Comparison of ENCODE assay signal across 8 cellular contexts in the genomic region with DNA sequence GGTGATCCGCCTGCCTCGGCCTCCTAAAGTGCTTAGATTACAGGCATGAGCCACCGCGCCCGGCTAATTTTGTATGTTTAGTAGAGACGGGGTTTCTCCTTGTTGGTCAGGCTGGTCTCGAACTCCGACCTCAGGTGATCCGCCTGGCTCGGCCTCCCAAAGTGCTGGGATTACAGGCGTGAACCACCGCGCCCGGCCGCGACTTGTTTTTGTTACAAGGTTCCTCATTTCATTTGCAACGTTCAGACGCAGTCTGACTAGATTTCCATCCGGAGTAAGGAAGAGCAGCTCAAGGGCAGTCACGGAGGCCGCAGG. TPM values are rescaled to one million over a fixed set of nuclear protein-coding genes. Genes with fewer than 3 reads are reported as not detected.
A peak's percentile ranks its signal among the peaks of the same experiment; 100 is the strongest.
DNase-seq lines count a peak whose midpoint lies in the region; ATAC-seq, FAIRE-seq and TF ChIP-seq lines count a peak whose summit lies in the region.
"Not testable (repeated sequence)": the region's sequence is repeated elsewhere in the genome, so short reads cannot be mapped to it uniquely, and the experiment has no call there.

No MANE protein-coding gene starts in this region.

- H2AFZ ChIP-seq in Loucy (ENCODE audit: low read length): peak overlapping the region; percentile 98
- H2AFZ ChIP-seq in astrocyte (ENCODE audit: low read depth, low read length): peak overlapping the region; percentile 90
- H2AFZ ChIP-seq in HepG2 (ENCODE audit: low read length): peak overlapping the region; percentile 13

- TF ChIP-seq RAD21 in HepG2 (CRISPR knock-in tag; IDR thresholded peaks at IDR 0.05): not testable (repeated sequence)

- not testable (repeated sequence) for H3F3A ChIP-seq in Loucy (ENCODE audit: low read depth)

- ATAC-seq in HepG2: peak; percentile 20
- peak in 2 of 4 donors; percentile 13 to 17 for ATAC-seq in pancreas

- not testable (repeated sequence) for TF ChIP-seq POLR2A in esophagus muscularis mucosa (IDR thresholded peaks at IDR 0.05; ENCODE audit: low read depth); HepG2 (IDR thresholded peaks at IDR 0.05; ENCODE audit: insufficient read depth in 1 of 2, low read depth in 2 of 2, low read length in 2 of 2); tibial nerve (IDR thresholded peaks at IDR 0.05)

- BruUV-seq in HepG2 (replicated peaks; lab: Mats Ljungman, UMichigan): not testable (repeated sequence)

- peaks cover 11% of the 10 kb centered on the region for H4K20me1 ChIP-seq in Loucy (ENCODE audit: insufficient read depth, low read length, poor library complexity, severe bottlenecking)
- H4K20me1 ChIP-seq in astrocyte (ENCODE audit: insufficient read depth, low read length); HepG2 (ENCODE audit: insufficient read depth, low read length): not testable (repeated sequence)

- not testable (repeated sequence) for H3K27me3 ChIP-seq in Loucy (ENCODE audit: insufficient read depth, low read length, poor library complexity, severe bottlenecking); astrocyte (ENCODE audit: insufficient read depth, low read length); esophagus muscularis mucosa; HepG2 (ENCODE audit: control insufficient read depth in 1 of 2, insufficient read depth in 2 of 2, low read length in 2 of 2); pancreas; tibial nerve

- H3K27ac ChIP-seq in astrocyte (ENCODE audit: low read depth, low read length) (peak overlapping the region; percentile 96), esophagus muscularis mucosa (replicated peaks in 1 of 4) (peak overlapping the region; percentile 94 to 99 (median 98)), HepG2 (ENCODE audit: extremely low read length, insufficient read depth, low read length) (peak overlapping the region; percentile 90), pancreas (peak overlapping the region; percentile 86 to 98 (median 93)), tibial nerve (peak overlapping the region; percentile 93 to 98 (median 98))

- CTCF ChIA-PET in HepG2 (lab: Yijun Ruan, JAX; ENCODE audit: low intra/inter-chr PET ratio, low total read pairs): interaction anchor here (1.5 to 2.9 kb wide), 3 partner anchors 10 to 174 kb away, joined by 8 to 15 read pairs (median 15); a partner anchor contains a TSS

- H3K9me2 ChIP-seq in Loucy (replicated peaks; ENCODE audit: low read depth, low read length): not testable (repeated sequence)

- H3K27ac Mint-ChIP-seq in T-helper 2 cell treated with Interferon-gamma antibody and Interleukin-4, amounts not matched to agents 5 μg/mL and 100 μg/mL, for 36 hours: peak overlapping the region; percentile 97
- H3K27ac Mint-ChIP-seq in astrocyte (ENCODE audit: unreplicated experiment): peak overlapping the region; percentile 99

- TF ChIP-seq EP300 in esophagus muscularis mucosa (IDR thresholded peaks at IDR 0.05); HepG2 (IDR thresholded peaks at IDR 0.05; ENCODE audit: low read depth in 2 of 2, low read length in 2 of 2); HepG2 (CRISPR knock-in tag; IDR thresholded peaks at IDR 0.05; ENCODE audit: borderline replicate concordance); tibial nerve (IDR thresholded peaks at IDR 0.05): not testable (repeated sequence)

- H3K9me3 Mint-ChIP-seq in T-helper 2 cell treated with Interferon-gamma antibody and Interleukin-4, amounts not matched to agents 5 μg/mL and 100 μg/mL, for 36 hours; astrocyte (ENCODE audit: unreplicated experiment): not testable (repeated sequence)

- H3K27me3 Mint-ChIP-seq in T-helper 2 cell treated with Interferon-gamma antibody and Interleukin-4, amounts not matched to agents 5 μg/mL and 100 μg/mL, for 36 hours (ENCODE audit: low read depth); astrocyte (ENCODE audit: low read depth, unreplicated experiment): not testable (repeated sequence)

- in situ Hi-C loops in HepG2 (cut with HindIII; ENCODE audit: extremely low pct_ligation_motif_present, low pct_unique_long_range_greater_than_20kb): not testable (repeated sequence)

- H3K36me3 ChIP-seq in Loucy (ENCODE audit: insufficient read depth, low read length); astrocyte (ENCODE audit: insufficient read depth, low read length); pancreas: not testable (repeated sequence)
- H3K36me3 ChIP-seq in esophagus muscularis mucosa (peaks cover 0 to 24% (median 15%) of the 10 kb centered on the region in 4 donors), HepG2 (replicated peaks in 1 of 2; ENCODE audit: control insufficient read depth in 1 of 2, insufficient read depth in 2 of 2, low read length in 2 of 2) (peaks cover 2 to 11% of the 10 kb centered on the region in 2 experiments; a peak in 3 of 5 replicates), tibial nerve (peaks cover 0 to 20% (median 9%) of the 10 kb centered on the region in 3 donors)

- peak overlapping the region; percentile 93 for H3K4me2 ChIP-seq in Loucy (ENCODE audit: low read depth, low read length, poor library complexity, severe bottlenecking)
- H3K4me2 ChIP-seq in astrocyte (ENCODE audit: low read length): peak overlapping the region; percentile 93
- H3K4me2 ChIP-seq in HepG2 (ENCODE audit: low read depth, low read length): peak overlapping the region; percentile 82

- intact Hi-C loops in esophagus muscularis mucosa (cut with DNase I); pancreas (cut with DNase I): not testable (repeated sequence)
- intact Hi-C loops in HepG2 (cut with micrococcal nuclease; ENCODE audit: unreplicated experiment): loop anchor here (1.0 to 10.0 kb wide), 3 partner anchors 10 to 305 kb away; a partner anchor contains a TSS

- H3K4me3 ChIP-seq in Loucy (ENCODE audit: low read length, poor library complexity, severe bottlenecking) (peak overlapping the region; percentile 88), astrocyte (ENCODE audit: insufficient read depth, low read depth, low read length) (peak overlapping the region; percentile 77), esophagus muscularis mucosa (peak overlapping the region; percentile 80 to 94 (median 83)), HepG2 (replicated peaks in 1 of 3; ENCODE audit: insufficient read depth in 1 of 3, low read depth in 2 of 3, low read length in 3 of 3) (peak overlapping the region; percentile 83 to 86 (median 85)), pancreas (peak overlapping the region; percentile 55 to 85 (median 82)), tibial nerve (peak overlapping the region; percentile 58 to 86 (median 74))

- 25% methylated on average over 20 of the region's 21 CpGs for WGBS in esophagus muscularis mucosa
- 0% methylated on average over 5 of the region's 21 CpGs for WGBS in HepG2 (ENCODE audit: low lambda C conversion rate)
- 20 to 34% methylated on average over 21 of the region's 21 CpGs for WGBS in pancreas, 2 donors
- 35 to 51% methylated on average over 21 of the region's 21 CpGs for WGBS in tibial nerve, 2 donors

- peaks cover 23% of the 10 kb centered on the region for H3K4me1 ChIP-seq in Loucy (ENCODE audit: insufficient read depth, low read length, poor library complexity, severe bottlenecking)
- peaks cover 23% of the 10 kb centered on the region for H3K4me1 ChIP-seq in astrocyte (ENCODE audit: insufficient read depth, low read length)
- H3K4me1 ChIP-seq in esophagus muscularis mucosa: peaks cover 41 to 56% (median 52%) of the 10 kb centered on the region in 4 donors
- peaks cover 34% of the 10 kb centered on the region for H3K4me1 ChIP-seq in HepG2 (ENCODE audit: insufficient read depth, low read length)
- peaks cover 9 to 15% (median 14%) of the 10 kb centered on the region in 3 donors for H3K4me1 ChIP-seq in pancreas
- H3K4me1 ChIP-seq in tibial nerve: peaks cover 0 to 51% (median 21%) of the 10 kb centered on the region in 4 donors

- TF ChIP-seq CTCF in Loucy (conservative IDR thresholded peaks at IDR 0.05; ENCODE audit: low read length); astrocyte (IDR thresholded peaks at IDR 0.05; ENCODE audit: insufficient read depth, low read depth, low read length); esophagus muscularis mucosa (IDR thresholded peaks at IDR 0.05); HepG2 (CRISPR knock-in tag; IDR thresholded peaks at IDR 0.05); pancreas (IDR thresholded peaks at IDR 0.05); tibial nerve (IDR thresholded peaks at IDR 0.05): not testable (repeated sequence)

- H3K4me3 Mint-ChIP-seq in T-helper 2 cell treated with Interferon-gamma antibody and Interleukin-4, amounts not matched to agents 5 μg/mL and 100 μg/mL, for 36 hours: peak overlapping the region; percentile 92
- H3K4me3 Mint-ChIP-seq in astrocyte (ENCODE audit: unreplicated experiment): peak overlapping the region; percentile 93

- not testable (repeated sequence) for FAIRE-seq in astrocyte (lab: Jason Lieb, UNC); HepG2 (lab: Jason Lieb, UNC); pancreas (lab: Jason Lieb, UNC)

- not testable (repeated sequence) for H3K9me3 ChIP-seq in Loucy (ENCODE audit: insufficient read depth, low read depth, low read length); astrocyte (ENCODE audit: insufficient read depth, low read depth, low read length); esophagus muscularis mucosa; HepG2 (ENCODE audit: low read length); pancreas; tibial nerve

- H3K4me1 Mint-ChIP-seq in T-helper 2 cell treated with Interferon-gamma antibody and Interleukin-4, amounts not matched to agents 5 μg/mL and 100 μg/mL, for 36 hours (ENCODE audit: low read depth): peaks cover 28% of the 10 kb centered on the region
- H3K4me1 Mint-ChIP-seq in astrocyte (ENCODE audit: low read depth, unreplicated experiment): not testable (repeated sequence)

- POLR2A ChIA-PET in HepG2 (lab: Yijun Ruan, JAX): interaction anchor here (0.9 to 5.3 kb wide), 14 partner anchors 8 to 337 kb away, joined by 3 to 117 read pairs (median 6); a partner anchor contains a TSS

- DNase-seq in COR-L47 (lab: John Stamatoyannopoulos, UW) (peak; percentile 24), pancreas (peak in 1 of 6 donors; percentile 67)
- DNase-seq in T-helper 2 cell treated with Interferon-gamma antibody and Interleukin-4, amounts not matched to agents 5 μg/mL and 100 μg/mL, for 36 hours (ENCODE audit: low spot score); astrocyte (ENCODE audit: low read depth); esophagus muscularis mucosa (ENCODE audit: extremely low spot score); HepG2 (ENCODE audit: low spot score); tibial nerve (ENCODE audit: low spot score in 2 of 2): not testable (repeated sequence)

- H3K36me3 Mint-ChIP-seq in T-helper 2 cell treated with Interferon-gamma antibody and Interleukin-4, amounts not matched to agents 5 μg/mL and 100 μg/mL, for 36 hours (ENCODE audit: low read depth): peaks cover 23% of the 10 kb centered on the region
- H3K36me3 Mint-ChIP-seq in astrocyte (ENCODE audit: low read depth, unreplicated experiment): not testable (repeated sequence)

- H3K79me2 ChIP-seq in Loucy (ENCODE audit: insufficient read depth, low read length) (peaks cover 32% of the 10 kb centered on the region), astrocyte (ENCODE audit: insufficient read depth, low read length) (peaks cover 42% of the 10 kb centered on the region), HepG2 (ENCODE audit: insufficient read depth, low read length) (peaks cover 25% of the 10 kb centered on the region)

- peak overlapping the region; percentile 80 for H3K9ac ChIP-seq in Loucy (ENCODE audit: low read depth, low read length, poor library complexity, severe bottlenecking)
- H3K9ac ChIP-seq in astrocyte (ENCODE audit: low read length): peak overlapping the region; percentile 94
- H3K9ac ChIP-seq in HepG2 (ENCODE audit: insufficient read depth, low read depth, low read length): peak overlapping the region; percentile 80

RNA-seq across cellular contexts. Expression of a gene that starts 0.5 kb away (rescaled TPM):
- 31.9 and 33.6 TPM in 2 replicates for total RNA-seq in astrocyte
- total RNA-seq in esophagus muscularis mucosa: 10 to 100 TPM; 24.9 to 35.3 (median 27.5) TPM
- 22.4 and 24.4 TPM in 2 replicates for total RNA-seq in HepG2 (2016; rRNA removed; fragmentation: Illumina TruSeq; extraction: Trizol)
- 4.3 and 5.4 TPM in 2 replicates for total RNA-seq in HepG2 (2016; cell fraction: cytosol; rRNA removed; fragmentation: Illumina TruSeq; extraction: Trizol; ENCODE audit: low read depth)
- 23.6 and 26.0 TPM in 2 replicates for total RNA-seq in HepG2 (2016; cell fraction: insoluble cytoplasmic fraction; rRNA removed; fragmentation: Illumina TruSeq; extraction: Trizol)
- total RNA-seq in HepG2 (2016; cell fraction: membrane; rRNA removed; fragmentation: Illumina TruSeq; extraction: Trizol): 14.2 and 15.4 TPM in 2 replicates
- total RNA-seq in HepG2 (2016; cell fraction: nucleus; rRNA removed; fragmentation: Illumina TruSeq; extraction: Trizol): 15.0 and 18.4 TPM in 2 replicates
- 9.5 and 10.2 TPM in 2 replicates for polyA plus RNA-seq in HepG2 (2011; rRNA removed)
- 6.3 and 7.9 TPM in 2 replicates for polyA plus RNA-seq in HepG2 (2011; cell fraction: cytosol; rRNA removed)
- 4.6 and 5.9 TPM in 2 replicates for polyA plus RNA-seq in HepG2 (2011; cell fraction: nucleus; rRNA removed)
- polyA plus RNA-seq in HepG2 (2012): 21.2 and 25.3 TPM in 2 replicates
- 4.8 and 7.2 TPM in 2 replicates for polyA plus RNA-seq in HepG2 (2016; cell fraction: cytosol; fragmentation: Illumina TruSeq; extraction: Trizol; ENCODE audit: low read depth)
- 22.2 and 24.2 TPM in 2 replicates for polyA plus RNA-seq in HepG2 (2016; cell fraction: insoluble cytoplasmic fraction; fragmentation: Illumina TruSeq; extraction: Trizol; ENCODE audit: low read depth)
- 9.2 and 10.4 TPM in 2 replicates for polyA plus RNA-seq in HepG2 (2016; cell fraction: membrane; fragmentation: Illumina TruSeq; extraction: Trizol; ENCODE audit: low read depth)
- polyA plus RNA-seq in HepG2 (2016; cell fraction: nucleus; fragmentation: Illumina TruSeq; extraction: Trizol; ENCODE audit: insufficient read depth, low read depth): 17.0 and 18.9 TPM in 2 replicates
- polyA minus RNA-seq in HepG2 (2011; rRNA and poly(A)+ RNA removed; ENCODE audit: low replicate concordance): 2.5 and 3.6 TPM in 2 replicates
- polyA minus RNA-seq in HepG2 (2011; cell fraction: cytosol; rRNA and poly(A)+ RNA removed): 9.4 and 11.4 TPM in 2 replicates
- polyA minus RNA-seq in HepG2 (2011; cell fraction: nucleus; rRNA and poly(A)+ RNA removed): 5.8 and 7.1 TPM in 2 replicates
- 10 to 100 TPM; 15.9 to 25.7 (median 18.8) TPM for total RNA-seq in pancreas
- polyA plus RNA-seq in pancreas: 10 to 100 TPM in 1 of 2 donors, 1 to 10 TPM in 1; 6.4 to 15.7 TPM
- total RNA-seq in tibial nerve: 10 to 100 TPM; 13.5 to 28.2 (median 19.5) TPM

RNA-seq across cellular contexts. Expression of a gene that starts 14.3 kb away (rescaled TPM):
- total RNA-seq in astrocyte (126 and 143 TPM in 2 replicates), esophagus muscularis mucosa (10 to 100 TPM; 41.6 to 71.0 (median 51.8) TPM), HepG2 (2016; rRNA removed; fragmentation: Illumina TruSeq; extraction: Trizol) (36.3 and 62.1 TPM in 2 replicates), pancreas (10 to 100 TPM in 4 of 6 donors, 1 to 10 TPM in 2; 7.2 to 18.8 (median 11.9) TPM), tibial nerve (10 to 100 TPM; 11.4 to 30.8 (median 25.9) TPM)
- 9.0 and 10.1 TPM in 2 replicates for total RNA-seq in HepG2 (2016; cell fraction: cytosol; rRNA removed; fragmentation: Illumina TruSeq; extraction: Trizol; ENCODE audit: low read depth)
- 40.2 and 62.3 TPM in 2 replicates for total RNA-seq in HepG2 (2016; cell fraction: insoluble cytoplasmic fraction; rRNA removed; fragmentation: Illumina TruSeq; extraction: Trizol)
- 28.6 and 37.3 TPM in 2 replicates for total RNA-seq in HepG2 (2016; cell fraction: membrane; rRNA removed; fragmentation: Illumina TruSeq; extraction: Trizol)
- total RNA-seq in HepG2 (2016; cell fraction: nucleus; rRNA removed; fragmentation: Illumina TruSeq; extraction: Trizol): 15.9 and 16.8 TPM in 2 replicates
- polyA plus RNA-seq in HepG2 (2011; rRNA removed) (8.6 and 11.5 TPM in 2 replicates), pancreas (10 to 100 TPM; 11.4 to 15.9 TPM)
- 2.9 and 5.7 TPM in 2 replicates for polyA plus RNA-seq in HepG2 (2011; cell fraction: cytosol; rRNA removed)
- 1.1 and 2.3 TPM in 2 replicates for polyA plus RNA-seq in HepG2 (2011; cell fraction: nucleus; rRNA removed)
- polyA plus RNA-seq in HepG2 (2012): 17.4 and 25.3 TPM in 2 replicates
- 9.4 and 9.5 TPM in 2 replicates for polyA plus RNA-seq in HepG2 (2016; cell fraction: cytosol; fragmentation: Illumina TruSeq; extraction: Trizol; ENCODE audit: low read depth)
- polyA plus RNA-seq in HepG2 (2016; cell fraction: insoluble cytoplasmic fraction; fragmentation: Illumina TruSeq; extraction: Trizol; ENCODE audit: low read depth): 69.4 and 70.2 TPM in 2 replicates
- polyA plus RNA-seq in HepG2 (2016; cell fraction: membrane; fragmentation: Illumina TruSeq; extraction: Trizol; ENCODE audit: low read depth): 26.1 and 31.2 TPM in 2 replicates
- polyA plus RNA-seq in HepG2 (2016; cell fraction: nucleus; fragmentation: Illumina TruSeq; extraction: Trizol; ENCODE audit: insufficient read depth, low read depth): 29.1 and 33.5 TPM in 2 replicates
- 2.6 and 6.6 TPM in 2 replicates for polyA minus RNA-seq in HepG2 (2011; rRNA and poly(A)+ RNA removed; ENCODE audit: low replicate concordance)
- 10.6 and 12.0 TPM in 2 replicates for polyA minus RNA-seq in HepG2 (2011; cell fraction: cytosol; rRNA and poly(A)+ RNA removed)
- polyA minus RNA-seq in HepG2 (2011; cell fraction: nucleus; rRNA and poly(A)+ RNA removed): 5.9 and 7.8 TPM in 2 replicates

RNA-seq across cellular contexts. Expression of a gene that starts 23.9 kb away (rescaled TPM):
- total RNA-seq in astrocyte (1.2 and 1.7 TPM in 2 replicates), esophagus muscularis mucosa (under 1 TPM in 3 of 4 donors, not detected in 1; 0.34 to 0.83 (median 0.52) TPM), HepG2 (2016; rRNA removed; fragmentation: Illumina TruSeq; extraction: Trizol) (0.14 and 0.20 TPM in 2 replicates), pancreas (100 to 1,000 TPM; 106 to 186 (median 155) TPM), tibial nerve (under 1 TPM; 0.20 to 0.90 (median 0.32) TPM)
- 0.09 and 0.10 TPM in 2 replicates for total RNA-seq in HepG2 (2016; cell fraction: cytosol; rRNA removed; fragmentation: Illumina TruSeq; extraction: Trizol; ENCODE audit: low read depth)
- 0.12 and 0.22 TPM in 2 replicates for total RNA-seq in HepG2 (2016; cell fraction: insoluble cytoplasmic fraction; rRNA removed; fragmentation: Illumina TruSeq; extraction: Trizol)
- total RNA-seq in HepG2 (2016; cell fraction: membrane; rRNA removed; fragmentation: Illumina TruSeq; extraction: Trizol): 0.06 and 0.24 TPM in 2 replicates
- 0.71 and 1.2 TPM in 2 replicates for total RNA-seq in HepG2 (2016; cell fraction: nucleus; rRNA removed; fragmentation: Illumina TruSeq; extraction: Trizol)
- polyA plus RNA-seq in HepG2 (2011; rRNA removed) (0.12 and 0.13 TPM in 2 replicates), pancreas (10 to 100 TPM; 46.9 to 82.8 TPM)
- polyA plus RNA-seq in HepG2 (2011; cell fraction: cytosol; rRNA removed): 0.09 and 0.16 TPM in 2 replicates
- polyA plus RNA-seq in HepG2 (2011; cell fraction: nucleus; rRNA removed): 0.32 and 0.38 TPM in 2 replicates
- 0.07 and 0.16 TPM in 2 replicates for polyA plus RNA-seq in HepG2 (2012)
- polyA plus RNA-seq in HepG2 (2016; cell fraction: cytosol; fragmentation: Illumina TruSeq; extraction: Trizol; ENCODE audit: low read depth): 0.14 and 0.19 TPM in 2 replicates
- 0.19 TPM in 2 replicates for polyA plus RNA-seq in HepG2 (2016; cell fraction: insoluble cytoplasmic fraction; fragmentation: Illumina TruSeq; extraction: Trizol; ENCODE audit: low read depth)
- 0.08 and 0.18 TPM in 2 replicates for polyA plus RNA-seq in HepG2 (2016; cell fraction: membrane; fragmentation: Illumina TruSeq; extraction: Trizol; ENCODE audit: low read depth)
- 0.17 TPM in 1 of 2 replicates, not detected in the other for polyA plus RNA-seq in HepG2 (2016; cell fraction: nucleus; fragmentation: Illumina TruSeq; extraction: Trizol; ENCODE audit: insufficient read depth, low read depth)
- 0.80 and 2.9 TPM in 2 replicates for polyA minus RNA-seq in HepG2 (2011; rRNA and poly(A)+ RNA removed; ENCODE audit: low replicate concordance)
- polyA minus RNA-seq in HepG2 (2011; cell fraction: cytosol; rRNA and poly(A)+ RNA removed): not detected in 2 replicates
- polyA minus RNA-seq in HepG2 (2011; cell fraction: nucleus; rRNA and poly(A)+ RNA removed): 0.39 and 0.50 TPM in 2 replicates

RNA-seq across cellular contexts. Expression of a gene that starts 48.2 kb away (rescaled TPM):
- total RNA-seq in astrocyte (32.8 and 34.2 TPM in 2 replicates), esophagus muscularis mucosa (10 to 100 TPM; 16.1 to 27.3 (median 18.1) TPM), HepG2 (2016; rRNA removed; fragmentation: Illumina TruSeq; extraction: Trizol) (5.9 and 6.0 TPM in 2 replicates), pancreas (1 to 10 TPM; 3.8 to 7.1 (median 4.4) TPM), tibial nerve (10 to 100 TPM; 14.1 to 47.4 (median 17.3) TPM)
- total RNA-seq in HepG2 (2016; cell fraction: cytosol; rRNA removed; fragmentation: Illumina TruSeq; extraction: Trizol; ENCODE audit: low read depth): 2.0 and 2.2 TPM in 2 replicates
- 5.5 and 7.3 TPM in 2 replicates for total RNA-seq in HepG2 (2016; cell fraction: insoluble cytoplasmic fraction; rRNA removed; fragmentation: Illumina TruSeq; extraction: Trizol)
- 3.1 and 4.0 TPM in 2 replicates for total RNA-seq in HepG2 (2016; cell fraction: membrane; rRNA removed; fragmentation: Illumina TruSeq; extraction: Trizol)
- total RNA-seq in HepG2 (2016; cell fraction: nucleus; rRNA removed; fragmentation: Illumina TruSeq; extraction: Trizol): 7.6 and 7.7 TPM in 2 replicates
- polyA plus RNA-seq in HepG2 (2011; rRNA removed) (3.7 and 4.3 TPM in 2 replicates), pancreas (1 to 10 TPM; 1.9 to 3.8 TPM)
- polyA plus RNA-seq in HepG2 (2011; cell fraction: cytosol; rRNA removed): 1.7 and 2.7 TPM in 2 replicates
- polyA plus RNA-seq in HepG2 (2011; cell fraction: nucleus; rRNA removed): 5.3 and 5.7 TPM in 2 replicates
- polyA plus RNA-seq in HepG2 (2012): 3.1 and 3.2 TPM in 2 replicates
- 0.14 and 0.19 TPM in 2 replicates for polyA plus RNA-seq in HepG2 (2016; cell fraction: cytosol; fragmentation: Illumina TruSeq; extraction: Trizol; ENCODE audit: low read depth)
- 4.0 and 4.5 TPM in 2 replicates for polyA plus RNA-seq in HepG2 (2016; cell fraction: insoluble cytoplasmic fraction; fragmentation: Illumina TruSeq; extraction: Trizol; ENCODE audit: low read depth)
- polyA plus RNA-seq in HepG2 (2016; cell fraction: membrane; fragmentation: Illumina TruSeq; extraction: Trizol; ENCODE audit: low read depth): 0.56 and 0.84 TPM in 2 replicates
- 8.1 and 9.3 TPM in 2 replicates for polyA plus RNA-seq in HepG2 (2016; cell fraction: nucleus; fragmentation: Illumina TruSeq; extraction: Trizol; ENCODE audit: insufficient read depth, low read depth)
- polyA minus RNA-seq in HepG2 (2011; rRNA and poly(A)+ RNA removed; ENCODE audit: low replicate concordance): 3.0 and 7.0 TPM in 2 replicates
- polyA minus RNA-seq in HepG2 (2011; cell fraction: cytosol; rRNA and poly(A)+ RNA removed): 6.3 and 7.3 TPM in 2 replicates
- 8.0 and 10.6 TPM in 2 replicates for polyA minus RNA-seq in HepG2 (2011; cell fraction: nucleus; rRNA and poly(A)+ RNA removed)

Comparison
In these comparisons a context has a peak if more than half of its experiments do, and no peak if none do; other contexts are left out.
1. H2AFZ ChIP-seq: peak in every context shown above with its lines; median percentile 98 in Loucy; 90 in astrocyte; 13 in HepG2.
2. RNA of a gene that starts 23.9 kb away (total RNA-seq): 106 to 186 TPM in pancreas; 1.2 to 1.7 TPM in astrocyte, 0.34 to 0.83 TPM in esophagus muscularis mucosa, 0.20 to 0.90 TPM in tibial nerve and 0.06 to 1.2 TPM in HepG2; every median in the first group is over 10 times any median in the second.
3. Peak in every context shown above with its lines, with median percentiles within 50 percentile points of each other: H3K4me2 ChIP-seq, H3K4me3 ChIP-seq, H3K9ac ChIP-seq and H3K27ac ChIP-seq.